ENCODE assay signal across 8 cellular contexts in genomic region chr6:21846541-21847451, GRCh38.
DNase-seq lines count a peak whose midpoint lies in the region; ATAC-seq and TF ChIP-seq lines count a peak whose summit lies in the region.

No MANE protein-coding gene starts in this region.

- peak overlapping the region; percentile 88 to 95 (median 90) for H3K27ac Mint-ChIP-seq in nephron

- no peak for ATAC-seq in HG03095 (IDR thresholded peaks at IDR 0.05; ENCODE audit: unreplicated experiment)
- ATAC-seq in HG03520 (IDR thresholded peaks at IDR 0.05; ENCODE audit: unreplicated experiment) = no peak

- peak overlapping the region; percentile 19 to 62 (median 24) for H3K4me3 Mint-ChIP-seq in nephron

- peaks cover 38% of the 10 kb centered on the region for H3K36me3 Mint-ChIP-seq in nephron (ENCODE audit: low read depth)

- no peaks in the 10 kb centered on the region for H3K27me3 Mint-ChIP-seq in nephron (ENCODE audit: low read depth)

- no peak for TF ChIP-seq CTCF in nephron (IDR thresholded peaks at IDR 0.05; ENCODE audit: unreplicated experiment in 3 of 3)

- H3K9me3 Mint-ChIP-seq in nephron = peaks cover 3% of the 10 kb centered on the region

- DNase-seq in DMS 273 (lab: John Stamatoyannopoulos, UW; ENCODE audit: unreplicated experiment) (peak; percentile 52), DMS 273 treated with DMSO at 0.1 percent for 48 hours (lab: John Stamatoyannopoulos, UW) (no peak), NAMALWA (ENCODE audit: low spot score) (peak; percentile 9), UCSD-AML1 (lab: John Stamatoyannopoulos, UW; ENCODE audit: unreplicated experiment) (peak; percentile 13), NCI-H1694 (lab: John Stamatoyannopoulos, UW) (no peak)

- peaks cover 71% of the 10 kb centered on the region for H3K4me1 Mint-ChIP-seq in nephron

Comparison
In these comparisons a context has a peak if more than half of its experiments do, and no peak if none do; other contexts are left out.
1. DNase-seq: peak in DMS 273 (single experiment), NAMALWA (single experiment) and UCSD-AML1 (single experiment); none in DMS 273 treated with DMSO at 0.1 percent for 48 hours (single experiment) and NCI-H1694 (single experiment).